ENCODE assay signal across 10 cellular contexts in genomic region chr2:235793163-235793752, GRCh38.
A peak's percentile ranks its signal among the peaks of the same experiment; 100 is the strongest.
DNase-seq lines count a peak whose midpoint lies in the region; ATAC-seq and TF ChIP-seq lines count a peak whose summit lies in the region.
"Had no signal": no experiment of that assay in that cellular context is flagged by ENCODE, and none has a peak within 500 bp of the region (broad histone marks: within the 10 kb centered on the region; RNA-seq: fewer than 3 reads in every experiment).

No MANE protein-coding gene starts in this region.

- CTCF ChIA-PET in PC-9 (lab: Charles Lee), result interaction anchor here (0.5 to 2.0 kb wide), 2 partner anchors 11 to 14 kb away, joined by 3 to 4 read pairs; no protein-coding TSS in a partner anchor

- no peaks in the 10 kb centered on the region for H3K27me3 ChIP-seq in PC-9 (ENCODE audit: insufficient read depth, low read depth)
- H3K27me3 ChIP-seq in spleen (replicated peaks in 1 of 7), result peaks cover 0 to 12% (median 0%) of the 10 kb centered on the region in 7 donors
- H3K27me3 ChIP-seq in left lung, result no peaks in the 10 kb centered on the region

- no peak overlapping the region for H3K27ac ChIP-seq in PC-9
- H3K27ac ChIP-seq in spleen, result no peak overlapping the region
- H3K27ac ChIP-seq in left lung, result no peak overlapping the region
- H3K27ac ChIP-seq: thoracic aorta had no signal

- H3F3A ChIP-seq in PC-9 (ENCODE audit: insufficient read depth, low read depth), result no peaks in the 10 kb centered on the region

- H3K4me1 Mint-ChIP-seq in T-helper 1 cell treated with Interleukin-12 subunit alpha and Interleukin-12 subunit beta and Interleukin-4 antibody, amounts not matched to agents 30 μg/mL and 1 μg/mL, for 36 hours (ENCODE audit: low read depth), result peaks cover 3% of the 10 kb centered on the region
- H3K4me1 Mint-ChIP-seq: CD14-positive monocyte had no signal

- 60 to 67% (median 63%) methylated on average over 13 of the region's 13 CpGs for WGBS in spleen, 5 donors

- TF ChIP-seq CTCF in PC-9 (conservative IDR thresholded peaks at IDR 0.05) (peak; percentile 33; the same call in 1 of the 2 replicates), fibroblast of villous mesenchyme (IDR thresholded peaks at IDR 0.05; ENCODE audit: insufficient read depth, low read depth, low read length) (peak; percentile 39), spleen (IDR thresholded peaks at IDR 0.05 in 8 of 11, conservative IDR thresholded peaks at IDR 0.05 in 3 of 11) (peak in 1 of 11 experiments; percentile 14), left lung (IDR thresholded peaks at IDR 0.05) (no peak)

- H3K79me2 ChIP-seq in PC-9 (ENCODE audit: low read depth), result no peaks in the 10 kb centered on the region

- H3K4me3 Mint-ChIP-seq in T-helper 1 cell treated with Interleukin-12 subunit alpha and Interleukin-12 subunit beta and Interleukin-4 antibody, amounts not matched to agents 30 μg/mL and 1 μg/mL, for 36 hours, result no peak overlapping the region

- no peaks in the 10 kb centered on the region for H3K27me3 Mint-ChIP-seq in T-helper 1 cell treated with Interleukin-12 subunit alpha and Interleukin-12 subunit beta and Interleukin-4 antibody, amounts not matched to agents 30 μg/mL and 1 μg/mL, for 36 hours (ENCODE audit: low read depth)

- H4K20me1 ChIP-seq in PC-9 (ENCODE audit: insufficient read depth), result peaks cover 7% of the 10 kb centered on the region

- no peak for ATAC-seq in left lung
- no peak for ATAC-seq in HG03354 (IDR thresholded peaks at IDR 0.05; ENCODE audit: poor library complexity, severe bottlenecking, unreplicated experiment)
- ATAC-seq in HG02798 (IDR thresholded peaks at IDR 0.05; ENCODE audit: poor library complexity, unreplicated experiment), result no peak

- H3K9me2 ChIP-seq in PC-9 (ENCODE audit: insufficient read depth), result no peaks in the 10 kb centered on the region

- H3K36me3 ChIP-seq in PC-9 (ENCODE audit: low read depth) (0 out of 2 replicates have a peak, but pooled peaks cover 12% of the 10 kb centered on the region), spleen (no peaks in the 10 kb centered on the region), left lung (peaks cover 0 to 6% of the 10 kb centered on the region in 2 donors)
- H3K36me3 ChIP-seq: thoracic aorta had no signal

- no peak overlapping the region for H3K4me3 ChIP-seq in PC-9
- no peak overlapping the region for H3K4me3 ChIP-seq in fibroblast of villous mesenchyme (ENCODE audit: low read depth, low read length)
- H3K4me3 ChIP-seq in spleen, result no peak overlapping the region
- no peak overlapping the region for H3K4me3 ChIP-seq in left lung
- H3K4me3 ChIP-seq: thoracic aorta had no signal

- H3K9me3 Mint-ChIP-seq in T-helper 1 cell treated with Interleukin-12 subunit alpha and Interleukin-12 subunit beta and Interleukin-4 antibody, amounts not matched to agents 30 μg/mL and 1 μg/mL, for 36 hours, result no peaks in the 10 kb centered on the region
- H3K9me3 Mint-ChIP-seq: CD14-positive monocyte had no signal

- peak overlapping the region; percentile 2 for H3K27ac Mint-ChIP-seq in T-helper 1 cell treated with Interleukin-12 subunit alpha and Interleukin-12 subunit beta and Interleukin-4 antibody, amounts not matched to agents 30 μg/mL and 1 μg/mL, for 36 hours

- POLR2A ChIA-PET in PC-9 (lab: Charles Lee; ENCODE audit: unreplicated experiment), result no interaction called here

- DNase-seq in T-helper 1 cell (no peak), PC-9 (no peak), fibroblast of villous mesenchyme (ENCODE audit: low read depth) (peak; percentile 12), spleen (peak; percentile 64), left lung (no peak)

- intact Hi-C loops in PC-9 (cut with micrococcal nuclease; ENCODE audit: unreplicated experiment), result no loop called here
- intact Hi-C loops in spleen (cut with DNase I; ENCODE audit: low total_unique reads), result no loop called here
- intact Hi-C loops in left lung (cut with DNase I), result no loop called here

- H2AFZ ChIP-seq in PC-9, result no peak overlapping the region

- no peak for TF ChIP-seq POLR2A in spleen (IDR thresholded peaks at IDR 0.05)

- H3K4me1 ChIP-seq in PC-9 (replicated peaks; ENCODE audit: insufficient read depth), result no peaks in the 10 kb centered on the region
- H3K4me1 ChIP-seq in spleen, result no peaks in the 10 kb centered on the region
- H3K4me1 ChIP-seq in left lung, result no peaks in the 10 kb centered on the region

- no TSS peak for BruUV-seq in PC-9 (replicated peaks; lab: Mats Ljungman, UMichigan)

- H3K4me2 ChIP-seq in PC-9, result no peak overlapping the region

- no peaks in the 10 kb centered on the region for H3K36me3 Mint-ChIP-seq in T-helper 1 cell treated with Interleukin-12 subunit alpha and Interleukin-12 subunit beta and Interleukin-4 antibody, amounts not matched to agents 30 μg/mL and 1 μg/mL, for 36 hours (ENCODE audit: low read depth)
- H3K36me3 Mint-ChIP-seq: CD14-positive monocyte had no signal

- H3K9me3 ChIP-seq in PC-9 (ENCODE audit: insufficient read depth, low read depth) (no peaks in the 10 kb centered on the region), spleen (no peaks in the 10 kb centered on the region), left lung (no peaks in the 10 kb centered on the region)
- H3K9me3 ChIP-seq: thoracic aorta had no signal

Comparison
In these comparisons a context has a peak if more than half of its experiments do, and no peak if none do; other contexts are left out.
1. DNase-seq: peak in fibroblast of villous mesenchyme (single experiment) and spleen (single experiment); none in T-helper 1 cell (0 of 5), PC-9 (0 of 2) and left lung (0 of 2).
2. CTCF ChIP-seq: peak in PC-9 (single experiment) and fibroblast of villous mesenchyme (single experiment); none in left lung (0 of 2).